In the genomic region with DNA sequence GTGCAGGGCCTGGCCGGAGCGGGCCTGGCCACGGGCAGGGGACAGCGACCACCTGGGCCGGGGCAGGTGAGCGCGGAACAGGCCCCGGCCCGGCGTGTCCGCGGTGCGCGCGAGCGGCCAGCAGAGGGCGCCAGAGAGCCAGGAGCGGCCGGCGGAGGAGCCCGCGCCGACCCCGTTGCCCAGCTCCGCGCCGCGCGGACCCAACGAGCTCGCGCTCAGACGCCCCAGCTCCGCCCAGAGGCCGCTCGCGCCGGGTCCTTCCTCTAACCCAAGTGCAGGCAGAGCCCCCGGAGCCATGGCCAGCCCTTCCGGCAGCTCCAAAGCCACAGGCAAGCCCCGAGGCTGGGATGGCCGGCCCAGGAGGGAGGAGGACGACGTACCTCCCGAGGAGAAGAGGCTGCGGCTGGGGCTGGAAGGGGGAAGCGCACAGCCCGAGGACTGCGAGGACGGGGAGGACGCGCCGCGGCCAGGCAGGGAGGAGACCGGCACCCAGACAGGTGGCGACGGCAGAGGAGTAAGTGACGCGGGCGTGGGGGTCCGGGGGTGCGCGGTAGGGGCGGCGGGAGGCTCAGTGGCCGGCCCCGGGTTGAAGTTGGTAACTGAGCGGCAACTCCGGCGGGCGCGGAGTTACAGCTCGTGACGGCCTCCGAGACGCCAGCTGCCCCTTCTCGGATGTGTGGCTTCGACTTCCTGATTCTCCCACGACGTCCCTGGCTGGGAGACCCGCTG, we compare ENCODE assay signal across 8 cellular contexts.
A peak's percentile ranks its signal among the peaks of the same experiment; 100 is the strongest.
DNase-seq lines count a peak whose midpoint lies in the region; ATAC-seq and TF ChIP-seq lines count a peak whose summit lies in the region.
"Not testable (repeated sequence)": the region's sequence is repeated elsewhere in the genome, so short reads cannot be mapped to it uniquely, and the experiment has no call there.

No MANE protein-coding gene starts in this region.

- not testable (repeated sequence) for DNase-seq in AG04450 (ENCODE audit: low read depth, low spot score)
- DNase-seq in GM19240 (ENCODE audit: insufficient read length, low spot score): peak; percentile 44
- DNase-seq in NCI-H2029 treated with DMSO at 0.1 percent for 48 hours (lab: John Stamatoyannopoulos, UW): peak; percentile 11
- peak; percentile 57 for DNase-seq in T-helper 9 cell
- peak; percentile 76 to 81 for DNase-seq in activated naive CD4-positive, alpha-beta T cell treated with anti-CD3 and anti-CD28 coated beads, Interleukin-2, amount 50 U/mL, for 72 hours (ENCODE audit: low spot score in 2 of 2)
- peak; percentile 23 for DNase-seq in fibroblast of villous mesenchyme (ENCODE audit: low read depth)
- peak; percentile 20 for DNase-seq in middle frontal gyrus (ENCODE audit: extremely low spot score, low spot score)
- DNase-seq in stimulated activated CD4-positive, alpha-beta T cell treated with anti-CD3 and anti-CD28 coated beads, Interleukin-2, amount 100 ng/mL, for 4 hours (ENCODE audit: low read depth): peak; percentile 50

- H3K4me3 ChIP-seq in AG04450 (ENCODE audit: low read depth, low read length) (peak overlapping the region; percentile 13; the same call in 1 of the 2 replicates), fibroblast of villous mesenchyme (ENCODE audit: low read depth, low read length) (peak overlapping the region; percentile 43)

- POLR2A ChIA-PET in AG04450 (lab: Yijun Ruan, JAX): not testable (repeated sequence)

- H3K27ac Mint-ChIP-seq in activated naive CD4-positive, alpha-beta T cell treated with anti-CD3 and anti-CD28 coated beads, Interleukin-2, amount 50 U/mL, for 72 hours: peak overlapping the region in 1 of 2 donors; percentile 28

- peaks cover 15% of the 10 kb centered on the region for H3K9me3 ChIP-seq in AG04450 (ENCODE audit: control insufficient read depth, insufficient read depth, low read length)

- H3K27ac ChIP-seq in AG04450 (ENCODE audit: low read depth, low read length): not testable (repeated sequence)

- TF ChIP-seq CTCF in AG04450 (IDR thresholded peaks at IDR 0.05; ENCODE audit: low read depth, low read length) (peak; percentile 15; the same call in 1 of the 2 replicates), fibroblast of villous mesenchyme (IDR thresholded peaks at IDR 0.05; ENCODE audit: insufficient read depth, low read depth, low read length) (peak; percentile 40)

- H3K36me3 Mint-ChIP-seq in activated naive CD4-positive, alpha-beta T cell treated with anti-CD3 and anti-CD28 coated beads, Interleukin-2, amount 50 U/mL, for 72 hours: not testable (repeated sequence)

- H3K9me3 Mint-ChIP-seq in activated naive CD4-positive, alpha-beta T cell treated with anti-CD3 and anti-CD28 coated beads, Interleukin-2, amount 50 U/mL, for 72 hours: not testable (repeated sequence)

- CTCF ChIA-PET in AG04450 (lab: Charles Lee): interaction anchor here (0.5 to 2.2 kb wide), 5 partner anchors 84 to 908 kb away, joined by 3 to 11 read pairs (median 5); no protein-coding TSS in a partner anchor

- peak; percentile 64 to 78 for ATAC-seq in activated naive CD4-positive, alpha-beta T cell treated with anti-CD3 and anti-CD28 coated beads, Interleukin-2, amount 50 U/mL, for 72 hours

- H3K27me3 ChIP-seq in AG04450 (ENCODE audit: control insufficient read depth, insufficient read depth, low read length): not testable (repeated sequence)
